In the genomic region with DNA sequence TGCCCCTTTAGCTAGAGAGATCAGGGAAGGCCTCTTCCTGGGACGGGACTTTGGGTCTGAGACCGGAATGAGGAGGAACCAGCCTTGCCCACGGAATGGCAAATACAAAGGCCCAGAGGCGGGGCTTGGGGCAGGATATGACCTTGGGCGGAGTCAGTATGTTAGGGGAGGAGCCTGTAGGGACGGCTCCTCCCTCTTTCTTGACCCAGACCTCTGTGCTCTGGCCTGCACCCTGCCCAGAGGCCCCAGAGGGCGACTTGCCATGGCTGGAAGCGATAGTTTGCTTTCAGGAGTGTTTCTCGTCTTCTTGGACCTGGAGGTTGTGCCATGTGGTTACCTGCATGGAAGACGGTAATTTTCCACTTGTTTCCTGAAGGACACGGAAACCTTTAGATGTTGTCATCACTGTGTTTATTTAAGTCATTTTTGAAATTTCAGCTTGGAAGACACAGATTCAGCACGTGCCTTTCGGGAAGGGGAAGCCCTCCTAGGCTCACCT, we compare ENCODE assay signal across 8 cellular contexts.
DNase-seq lines count a peak whose midpoint lies in the region; ATAC-seq, FAIRE-seq and TF ChIP-seq lines count a peak whose summit lies in the region.

No MANE protein-coding gene starts in this region.

- no peaks in the 10 kb centered on the region for H3K9me3 ChIP-seq in GM23248 (ENCODE audit: low read depth)
- H3K9me3 ChIP-seq in astrocyte (ENCODE audit: insufficient read depth, low read depth, low read length): no peaks in the 10 kb centered on the region
- no peaks in the 10 kb centered on the region for H3K9me3 ChIP-seq in skeletal muscle tissue (ENCODE audit: control insufficient read depth in 3 of 3, low read length in 3 of 3)

- H3K4me3 ChIP-seq in GM23248: no peak overlapping the region
- H3K4me3 ChIP-seq in astrocyte (ENCODE audit: insufficient read depth, low read depth, low read length): no peak overlapping the region
- H3K4me3 ChIP-seq in skeletal muscle tissue (ENCODE audit: low read length in 3 of 3): peak overlapping the region in 2 of 3 donors; percentile 9 to 30

- no peak for ATAC-seq in HG03196 (IDR thresholded peaks at IDR 0.05; ENCODE audit: unreplicated experiment)
- ATAC-seq in GM18505 (IDR thresholded peaks at IDR 0.05; ENCODE audit: unreplicated experiment): no peak

- H3K9me2 ChIP-seq in GM23248 (ENCODE audit: insufficient read depth): no peaks in the 10 kb centered on the region

- peaks cover 56% of the 10 kb centered on the region for H3K4me1 Mint-ChIP-seq in astrocyte (ENCODE audit: low read depth, unreplicated experiment)

- no peak for TF ChIP-seq POLR2A in GM18505 (IDR thresholded peaks at IDR 0.05; ENCODE audit: borderline replicate concordance, extremely low read depth, insufficient read depth, insufficient read length)

- FAIRE-seq in astrocyte (lab: Jason Lieb, UNC): no peak

- no peaks in the 10 kb centered on the region for H3K9me3 Mint-ChIP-seq in astrocyte (ENCODE audit: unreplicated experiment)

- no peak for TF ChIP-seq CTCF in astrocyte (IDR thresholded peaks at IDR 0.05; ENCODE audit: insufficient read depth, low read depth, low read length)

- peaks cover 11% of the 10 kb centered on the region; the same call in 1 of the 2 replicates for H3F3A ChIP-seq in GM23248 (ENCODE audit: insufficient read depth)

- H3K36me3 ChIP-seq in GM23248 (ENCODE audit: low read depth) (no peaks in the 10 kb centered on the region), astrocyte (ENCODE audit: insufficient read depth, low read length) (no peaks in the 10 kb centered on the region), skeletal muscle tissue (ENCODE audit: control insufficient read depth in 3 of 3, insufficient read depth in 3 of 3, low read length in 3 of 3) (peaks cover 0 to 2% (median 0%) of the 10 kb centered on the region in 3 donors)

- H3K4me3 Mint-ChIP-seq in astrocyte (ENCODE audit: unreplicated experiment): peak overlapping the region; percentile 51

- H3K4me1 ChIP-seq in GM23248 (ENCODE audit: insufficient read depth): peaks cover 31% of the 10 kb centered on the region
- peaks cover 37% of the 10 kb centered on the region for H3K4me1 ChIP-seq in astrocyte (ENCODE audit: insufficient read depth, low read length)
- peaks cover 80 to 92% (median 83%) of the 10 kb centered on the region in 3 donors for H3K4me1 ChIP-seq in skeletal muscle tissue (ENCODE audit: control insufficient read depth in 3 of 3, insufficient read depth in 3 of 3, low read length in 3 of 3)

- H3K79me2 ChIP-seq in GM23248 (ENCODE audit: insufficient read depth) (0 out of 2 replicates have a peak, but pooled peaks cover 3% of the 10 kb centered on the region), astrocyte (ENCODE audit: insufficient read depth, low read length) (peaks cover 29% of the 10 kb centered on the region)

- H3K36me3 Mint-ChIP-seq in astrocyte (ENCODE audit: low read depth, unreplicated experiment): peaks cover 6% of the 10 kb centered on the region

- H3K4me2 ChIP-seq in GM23248 (ENCODE audit: unreplicated experiment) (no peak overlapping the region), astrocyte (ENCODE audit: low read length) (peak overlapping the region; percentile 77)

- no peak overlapping the region; the same call in 1 of the 2 replicates for H2AFZ ChIP-seq in GM23248
- no peak overlapping the region for H2AFZ ChIP-seq in astrocyte (ENCODE audit: low read depth, low read length)

- H3K27me3 ChIP-seq in GM23248 (replicated peaks; ENCODE audit: insufficient read depth): no peaks in the 10 kb centered on the region
- H3K27me3 ChIP-seq in astrocyte (ENCODE audit: insufficient read depth, low read length): no peaks in the 10 kb centered on the region
- no peaks in the 10 kb centered on the region for H3K27me3 ChIP-seq in skeletal muscle tissue (ENCODE audit: control insufficient read depth in 3 of 3, insufficient read depth in 3 of 3, low read length in 3 of 3)

- 0 out of 2 replicates have a peak overlapping the region, but pooled peaks have one; percentile 2 for H3K9ac ChIP-seq in GM23248
- H3K9ac ChIP-seq in astrocyte (ENCODE audit: low read length): peak overlapping the region; percentile 34
- peak overlapping the region in 2 of 3 donors; percentile 18 to 52 for H3K9ac ChIP-seq in skeletal muscle tissue (ENCODE audit: low read depth in 1 of 3, low read length in 3 of 3)

- WGBS in GM23248 (ENCODE audit: low coverage in 1 of 2, low lambda C conversion rate in 2 of 2, missing lambda C conversion rate in 2 of 2), 2 experiments: 87% methylated on average over 13 of the region's 13 CpGs

- H3K27ac ChIP-seq in GM23248: no peak overlapping the region
- H3K27ac ChIP-seq in astrocyte (ENCODE audit: low read depth, low read length): no peak overlapping the region
- peak overlapping the region; percentile 69 for H3K27ac ChIP-seq in skeletal muscle tissue (ENCODE audit: low read depth, low read length)

- peak overlapping the region; percentile 27 for H3K27ac Mint-ChIP-seq in astrocyte (ENCODE audit: unreplicated experiment)

- peak; percentile 33 for DNase-seq in GM23248
- DNase-seq in astrocyte (ENCODE audit: low read depth): no peak
- peak; percentile 89 for DNase-seq in iPS-NIHi7 (ENCODE audit: extremely low spot score)
- no peak for DNase-seq in stimulated activated CD8-positive, alpha-beta memory T cell treated with anti-CD3 and anti-CD28 coated beads, Interleukin-4, amount 100 ng/mL, for 48 hours
- DNase-seq in dedifferentiated amniotic fluid mesenchymal stem cell (ENCODE audit: extremely low spot score): no peak

- H4K20me1 ChIP-seq in GM23248 (ENCODE audit: insufficient read depth) (no peaks in the 10 kb centered on the region), astrocyte (ENCODE audit: insufficient read depth, low read length) (peaks cover 81% of the 10 kb centered on the region)

- in situ Hi-C loops in GM23248 (cut with MboI): no loop called here

- no peaks in the 10 kb centered on the region for H3K27me3 Mint-ChIP-seq in astrocyte (ENCODE audit: low read depth, unreplicated experiment)

Comparison
In these comparisons a context has a peak if more than half of its experiments do, and no peak if none do; other contexts are left out.
1. DNase-seq: peak in GM23248 (single experiment) and iPS-NIHi7 (single experiment); none in astrocyte (single experiment), stimulated activated CD8-positive, alpha-beta memory T cell treated with anti-CD3 and anti-CD28 coated beads, Interleukin-4, amount 100 ng/mL, for 48 hours (single experiment) and dedifferentiated amniotic fluid mesenchymal stem cell (single experiment).
2. H3K4me3 ChIP-seq: peak in skeletal muscle tissue (2 of 3); none in GM23248 (single experiment) and astrocyte (single experiment).
3. Peak in every context shown above with its lines, with median percentiles within 50 percentile points of each other: H3K9ac ChIP-seq.